8 cellular contexts compared by ENCODE assay signal in the genomic region with DNA sequence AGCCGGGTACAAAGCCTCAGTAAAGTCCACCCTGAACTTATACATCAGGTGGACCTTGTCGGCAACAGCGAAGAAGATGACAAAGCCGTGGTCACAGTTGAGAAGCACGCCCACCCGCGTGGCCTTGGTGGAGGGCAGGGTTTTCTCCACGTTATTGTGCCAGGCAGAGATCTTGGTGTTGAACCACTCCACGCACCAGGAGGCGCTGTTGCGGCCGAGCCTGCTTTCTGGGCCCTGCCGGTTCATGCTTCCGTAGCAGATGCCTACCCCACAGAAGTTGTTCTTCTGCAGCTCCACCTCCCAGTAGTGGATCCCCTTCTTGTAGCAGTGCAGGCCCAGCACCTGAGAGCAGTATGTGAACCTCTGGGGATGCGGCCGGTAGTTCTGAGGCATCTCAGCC. TPM values are rescaled to one million over a fixed set of nuclear protein-coding genes. Genes with fewer than 3 reads are reported as not detected.
DNase-seq lines count a peak whose midpoint lies in the region; TF ChIP-seq lines count a peak whose summit lies in the region.

No MANE protein-coding gene starts in this region.

- peak; percentile 59 to 69 for DNase-seq in activated CD4-positive, alpha-beta T cell treated with anti-CD3 and anti-CD28 coated beads, Interleukin-2, amount 50 U/mL, for 48 hours
- no peak for DNase-seq in fibroblast of the aortic adventitia (ENCODE audit: low read depth)
- peak; percentile 49 for DNase-seq in stimulated activated CD4-positive, alpha-beta T cell treated with anti-CD3 and anti-CD28 coated beads, Interleukin-1b, Interleukin-23, amount 100 ng/mL, for 48 hours
- DNase-seq in GDM1 (lab: John Stamatoyannopoulos, UW) = no peak
- DNase-seq in NCI-H2029 (lab: John Stamatoyannopoulos, UW) = no peak
- DNase-seq in inferior parietal cortex (ENCODE audit: extremely low spot score) = no peak
- no peak for DNase-seq in middle frontal gyrus (ENCODE audit: extremely low spot score, low spot score)

- no peak overlapping the region for H3K4me3 ChIP-seq in GM12875 (ENCODE audit: low read depth, low read length)
- no peak overlapping the region for H3K4me3 ChIP-seq in fibroblast of the aortic adventitia (ENCODE audit: low read depth, low read length)

- peak; percentile 50 for TF ChIP-seq CTCF in GM12875 (IDR thresholded peaks at IDR 0.05; ENCODE audit: borderline replicate concordance, insufficient read depth, low read depth, low read length)
- TF ChIP-seq CTCF in fibroblast of the aortic adventitia (IDR thresholded peaks at IDR 0.05; ENCODE audit: insufficient read depth, low read length) = peak; percentile 39

RNA-seq across cellular contexts. Expression of a gene that starts 22.1 kb away (rescaled TPM):
- 26.1 and 70.3 TPM in 2 replicates for total RNA-seq in fibroblast of the aortic adventitia (ENCODE audit: low replicate concordance)

RNA-seq across cellular contexts. Expression of a gene that starts 57.8 kb away (rescaled TPM):
- total RNA-seq in fibroblast of the aortic adventitia (ENCODE audit: low replicate concordance) = 5.2 and 7.8 TPM in 2 replicates

RNA-seq across cellular contexts. Expression of a gene that starts 58.0 kb away (rescaled TPM):
- total RNA-seq in fibroblast of the aortic adventitia (ENCODE audit: low replicate concordance) = 0.41 and 0.99 TPM in 2 replicates

Comparison
In these comparisons a context has a peak if more than half of its experiments do, and no peak if none do; other contexts are left out.
1. DNase-seq: peak in activated CD4-positive, alpha-beta T cell treated with anti-CD3 and anti-CD28 coated beads, Interleukin-2, amount 50 U/mL, for 48 hours (2 of 2) and stimulated activated CD4-positive, alpha-beta T cell treated with anti-CD3 and anti-CD28 coated beads, Interleukin-1b, Interleukin-23, amount 100 ng/mL, for 48 hours (single experiment); none in fibroblast of the aortic adventitia (single experiment), GDM1 (single experiment), NCI-H2029 (single experiment), inferior parietal cortex (single experiment) and middle frontal gyrus (single experiment).